13 cellular contexts compared by ENCODE assay signal in the genomic region with DNA sequence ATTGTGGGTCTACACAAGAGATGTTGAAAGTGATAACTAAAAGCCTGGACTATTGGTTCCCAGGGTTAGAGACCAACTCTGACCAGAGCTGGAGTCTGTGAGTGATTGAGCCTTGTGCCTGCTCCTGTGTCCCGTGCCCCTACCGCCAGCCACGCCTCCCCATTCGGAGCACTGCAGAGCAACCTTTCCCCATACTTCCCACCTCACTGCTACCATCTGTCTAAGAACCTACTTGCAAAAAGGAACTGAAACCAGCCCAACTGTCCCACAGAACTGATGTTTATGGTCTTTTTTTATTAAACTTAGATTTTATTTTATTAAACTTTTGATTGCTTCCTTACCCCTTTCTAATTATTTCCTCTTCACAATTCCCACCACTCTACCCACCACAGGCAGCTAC.
DNase-seq lines count a peak whose midpoint lies in the region; ATAC-seq and TF ChIP-seq lines count a peak whose summit lies in the region.
"Had no signal": no experiment of that assay in that cellular context is flagged by ENCODE, and none has a peak within 500 bp of the region (broad histone marks: within the 10 kb centered on the region; RNA-seq: fewer than 3 reads in every experiment).

No MANE protein-coding gene starts in this region.

- DNase-seq in NOMO-1 treated with dmso at 0.1 percent for 144 hours (lab: John Stamatoyannopoulos, UW; ENCODE audit: unreplicated experiment) (peak; percentile 88), SIG-M5 treated with dmso at 0.1 percent for 504 hours (lab: John Stamatoyannopoulos, UW; ENCODE audit: unreplicated experiment) (no peak), superior temporal gyrus (ENCODE audit: extremely low spot score) (no peak), mucosa of gallbladder (ENCODE audit: low spot score) (no peak)
- DNase-seq: activated CD4-positive, alpha-beta T cell treated with anti-CD3 and anti-CD28 coated beads, Interleukin-2, amount 10 ng/mL, durations not matched to agents 7 days and 5 days; AML-193; heart right ventricle; NCI-H2081 treated with DMSO at 0.1 percent for 48 hours; Right ventricle myocardium superior had no signal

- TF ChIP-seq POLR2A in GM18505 (IDR thresholded peaks at IDR 0.05; ENCODE audit: borderline replicate concordance, extremely low read depth, insufficient read depth, insufficient read length), result no peak

- peak; percentile 66 for ATAC-seq in GM18505 (IDR thresholded peaks at IDR 0.05; ENCODE audit: unreplicated experiment)
- peak; percentile 76 for ATAC-seq in GM21447 (IDR thresholded peaks at IDR 0.05; ENCODE audit: unreplicated experiment)
- peak; percentile 62 for ATAC-seq in HG03097 (IDR thresholded peaks at IDR 0.05; ENCODE audit: low FRiP score, unreplicated experiment)
- ATAC-seq in activated CD4-positive, CD25-positive, alpha-beta regulatory T cell treated with anti-CD3 and anti-CD28 coated beads, Interleukin-2, amount 50 U/mL, for 24 hours, result no peak
- ATAC-seq: heart right ventricle had no signal

Comparison
In these comparisons a context has a peak if more than half of its experiments do, and no peak if none do; other contexts are left out.
1. ATAC-seq: peak in GM18505 (single experiment), GM21447 (single experiment) and HG03097 (single experiment); none in activated CD4-positive, CD25-positive, alpha-beta regulatory T cell treated with anti-CD3 and anti-CD28 coated beads, Interleukin-2, amount 50 U/mL, for 24 hours (0 of 2).